Comparison of ENCODE assay signal across 22 cellular contexts in the genomic region with DNA sequence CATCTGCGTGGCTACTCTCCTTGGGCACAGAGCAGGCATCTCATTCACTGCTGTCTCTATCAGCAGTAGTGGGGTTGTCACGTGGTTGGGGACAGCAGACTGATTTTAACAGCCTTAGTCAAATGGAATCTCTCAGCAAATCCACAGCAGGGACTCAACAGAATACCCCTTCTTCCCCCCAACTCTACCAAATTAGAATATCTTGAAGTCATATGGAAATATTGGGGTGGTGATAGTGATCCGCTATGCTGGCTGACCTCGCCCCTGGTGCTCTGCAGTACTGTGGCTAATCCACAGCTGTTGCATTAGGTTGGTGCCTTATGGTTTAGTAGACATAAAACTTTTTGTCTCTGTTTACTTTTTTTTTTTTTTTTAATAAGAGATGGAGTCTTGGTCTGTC. TPM values are rescaled to one million over a fixed set of nuclear protein-coding genes. Genes with fewer than 3 reads are reported as not detected.
A peak's percentile ranks its signal among the peaks of the same experiment; 100 is the strongest.
DNase-seq lines count a peak whose midpoint lies in the region; ATAC-seq, FAIRE-seq and TF ChIP-seq lines count a peak whose summit lies in the region.
"Had no signal": no experiment of that assay in that cellular context is flagged by ENCODE, and none has a peak within 500 bp of the region (broad histone marks: within the 10 kb centered on the region; RNA-seq: fewer than 3 reads in every experiment).

No MANE protein-coding gene starts in this region.

- no peak for TF ChIP-seq CTCF in GM12878 (IDR thresholded peaks at IDR 0.05 in 2 of 3, conservative IDR thresholded peaks at IDR 0.05 in 1 of 3; ENCODE audit: control insufficient read depth in 2 of 3, extremely low read depth in 1 of 3, insufficient read depth in 1 of 3, low read depth in 3 of 3, low read length in 3 of 3)

- WGBS in GM12878 (ENCODE audit: insufficient coverage, insufficient replicate concordance, low lambda C conversion rate, missing lambda C conversion rate), result 59% methylated on average over 4 of the region's 4 CpGs

- SMC1A ChIA-PET in GM12878 (lab: Charles Lee; ENCODE audit: uncharacterized antibody, unreplicated experiment), result interaction anchor here (0.6 to 4.0 kb wide), 5 partner anchors 10 to 49 kb away, joined by 3 to 19 read pairs (median 6); no protein-coding TSS in a partner anchor

- CTCF ChIA-PET in GM12878 (lab: Yijun Ruan, JAX), result interaction anchor here (0.7 to 5.9 kb wide), 2 partner anchors 8 to 43 kb away, joined by 3 to 47 read pairs; no protein-coding TSS in a partner anchor

- H3K79me2 ChIP-seq in GM12878 (ENCODE audit: control insufficient read depth, insufficient read depth, low read length), result no peaks in the 10 kb centered on the region

- peak overlapping the region; percentile 53 for H3K27ac Mint-ChIP-seq in stimulated activated memory B cell treated with anti-CD40 and anti-IgM and Interleukin-4, amounts not matched to agents 10 μg/mL and 1 μg/mL and 100 μg/mL, for 72 hours
- H3K27ac Mint-ChIP-seq: CD14-positive monocyte; CD4-positive, alpha-beta T cell; GM23338; H9 had no signal

- no peak overlapping the region for H3K4me2 ChIP-seq in GM12878 (ENCODE audit: control insufficient read depth, insufficient read depth)
- H3K4me2 ChIP-seq: GM23338 had no signal

- H2AFZ ChIP-seq in GM12878 (ENCODE audit: control insufficient read depth, low read depth, low read length), result no peak overlapping the region
- H2AFZ ChIP-seq: GM23338 had no signal

- peaks cover 17% of the 10 kb centered on the region for H3K4me1 Mint-ChIP-seq in stimulated activated memory B cell treated with anti-CD40 and anti-IgM and Interleukin-4, amounts not matched to agents 10 μg/mL and 1 μg/mL and 100 μg/mL, for 72 hours
- H3K4me1 Mint-ChIP-seq: CD14-positive monocyte, GM23338 had no signal

- H3K9me3 ChIP-seq in GM12878 (replicated peaks; ENCODE audit: control insufficient read depth, insufficient read depth, low read length), result no peaks in the 10 kb centered on the region
- H3K9me3 ChIP-seq: BE2C had no signal

- no peaks in the 10 kb centered on the region for H3K4me1 ChIP-seq in GM12878 (ENCODE audit: control insufficient read depth, insufficient read depth, low read length)
- H3K4me1 ChIP-seq: BE2C had no signal

- no peak overlapping the region for H3K27ac ChIP-seq in GM12878 (ENCODE audit: control insufficient read depth, insufficient read depth)
- H3K27ac ChIP-seq: 22Rv1; BLaER1 treated with 17β-estradiol and CSF1 and Interleukin-3, amounts not matched to agents 10 nM and 100 nM had no signal

- no peaks in the 10 kb centered on the region for H3K27me3 Mint-ChIP-seq in stimulated activated memory B cell treated with anti-CD40 and anti-IgM and Interleukin-4, amounts not matched to agents 10 μg/mL and 1 μg/mL and 100 μg/mL, for 72 hours
- H3K27me3 Mint-ChIP-seq: CD4-positive, alpha-beta T cell had no signal

- BruUV-seq in GM12878 (replicated peaks; lab: Mats Ljungman, UMichigan), result no TSS peak

- no peak overlapping the region for H3K4me3 ChIP-seq in GM12878
- H3K4me3 ChIP-seq: BLaER1 treated with 17β-estradiol and CSF1 and Interleukin-3, amounts not matched to agents 10 nM and 100 nM; GM23338 had no signal

- no peak for TF ChIP-seq POLR2A in GM12878 (IDR thresholded peaks at IDR 0.05; ENCODE audit: low read depth, low read length)

- no peaks in the 10 kb centered on the region for H4K20me1 ChIP-seq in GM12878 (ENCODE audit: control insufficient read depth, insufficient read depth)
- H4K20me1 ChIP-seq: BLaER1 treated with 17β-estradiol and CSF1 and Interleukin-3, amounts not matched to agents 10 nM and 100 nM had no signal

- TF ChIP-seq RAD21 in GM12878 (IDR thresholded peaks at IDR 0.05; ENCODE audit: insufficient read depth, low read depth, low read length), result no peak

- intact Hi-C loops in left ventricle myocardium superior (cut with micrococcal nuclease), result no loop called here
- intact Hi-C loops in cardiac septum (cut with DNase I), result no loop called here
- intact Hi-C loops in GM12878 (cut with micrococcal nuclease; ENCODE audit: unreplicated experiment), result no loop called here

- H3K9me3 Mint-ChIP-seq in stimulated activated memory B cell treated with anti-CD40 and anti-IgM and Interleukin-4, amounts not matched to agents 10 μg/mL and 1 μg/mL and 100 μg/mL, for 72 hours, result no peaks in the 10 kb centered on the region
- H3K9me3 Mint-ChIP-seq: CD4-positive, alpha-beta T cell; GM23338; H9 had no signal

- RAD21 ChIA-PET in GM12878 (lab: Charles Lee; ENCODE audit: unreplicated experiment), result interaction anchor here (0.7 to 1.0 kb wide), 3 partner anchors 8 to 47 kb away, joined by 3 read pairs; no protein-coding TSS in a partner anchor

- ATAC-seq in left ventricle myocardium superior (peak; percentile 24), GM12878 (peak; percentile 40; the same call in 1 of the 3 replicates)
- peak; percentile 59 for ATAC-seq in stimulated activated memory B cell treated with anti-CD40 and anti-IgM and Interleukin-4, amounts not matched to agents 10 μg/mL and 1 μg/mL and 100 μg/mL, for 72 hours
- ATAC-seq: GM23338, HCT116 had no signal

- H3K9ac ChIP-seq in GM12878 (ENCODE audit: control insufficient read depth, insufficient read depth, low read length), result no peak overlapping the region
- H3K9ac ChIP-seq: BLaER1 treated with 17β-estradiol and CSF1 and Interleukin-3, amounts not matched to agents 10 nM and 100 nM had no signal

- POLR2A ChIA-PET in GM12878 (lab: Charles Lee), result interaction anchor here (2.3 to 3.0 kb wide), 2 partner anchors 11 to 20 kb away, joined by 8 to 12 read pairs; no protein-coding TSS in a partner anchor

- H3K27me3 ChIP-seq in GM12878 (replicated peaks in 1 of 2; ENCODE audit: control insufficient read depth in 2 of 2, insufficient read depth in 2 of 2, low read length in 1 of 2), result no peaks in the 10 kb centered on the region
- H3K27me3 ChIP-seq: BE2C; BLaER1 treated with 17β-estradiol and CSF1 and Interleukin-3, amounts not matched to agents 10 nM and 100 nM had no signal

- no peak for FAIRE-seq in GM12878 (lab: Jason Lieb, UNC)
- FAIRE-seq: A204.1, GM19239 had no signal

- in situ Hi-C loops in GM12878 (cut with MboI), result no loop called here

- DNase-seq in left ventricle myocardium superior, result no peak
- no peak for DNase-seq in cardiac septum (ENCODE audit: low spot score)
- no peak for DNase-seq in GM12878 (ENCODE audit: low read depth, low spot score)
- no peak for DNase-seq in effector CD4-positive, alpha-beta T cell
- DNase-seq in activated naive CD4-positive, alpha-beta T cell treated with anti-CD3 and anti-CD28 coated beads, Interleukin-2, amount 50 U/mL, for 16 hours, result no peak
- no peak for DNase-seq in kidney glomerular epithelial cell (lab: John Stamatoyannopoulos, UW)
- DNase-seq: BE2C; Calu3; CD4-positive, alpha-beta T cell; COR-L47; DMS53; DMS79 treated with DMSO at 0.1 percent for 48 hours; GF-D8; H9 had no signal

- peaks cover 26% of the 10 kb centered on the region for H3K36me3 Mint-ChIP-seq in stimulated activated memory B cell treated with anti-CD40 and anti-IgM and Interleukin-4, amounts not matched to agents 10 μg/mL and 1 μg/mL and 100 μg/mL, for 72 hours
- H3K36me3 Mint-ChIP-seq: CD14-positive monocyte had no signal

- no peak for TF ChIP-seq EP300 in GM12878 (IDR thresholded peaks at IDR 0.05; ENCODE audit: borderline replicate concordance in 1 of 2, control insufficient read depth in 1 of 2, low read depth in 2 of 2, low read length in 2 of 2)

- H3K4me3 Mint-ChIP-seq in stimulated activated memory B cell treated with anti-CD40 and anti-IgM and Interleukin-4, amounts not matched to agents 10 μg/mL and 1 μg/mL and 100 μg/mL, for 72 hours, result no peak overlapping the region
- H3K4me3 Mint-ChIP-seq: CD14-positive monocyte; CD4-positive, alpha-beta T cell; GM23338; H9 had no signal

- no peaks in the 10 kb centered on the region for H3K36me3 ChIP-seq in GM12878 (ENCODE audit: control insufficient read depth in 2 of 2, insufficient read depth in 2 of 2, low read length in 1 of 2)
- H3K36me3 ChIP-seq: BE2C had no signal

TF ChIP-seq in GM12878, 131 proteins besides CTCF, POLR2A, EP300 and RAD21:
- peak; percentile 78 for TF ChIP-seq RAD51 (IDR thresholded peaks at IDR 0.05)
- TF ChIP-seq NFYA (IDR thresholded peaks at IDR 0.05; ENCODE audit: borderline replicate concordance, low read depth, low read length), result no peak
- no peak for TF ChIP-seq ZNF384 (IDR thresholded peaks at IDR 0.05; ENCODE audit: borderline replicate concordance, low read depth, low read length)
- TF ChIP-seq YBX1 (IDR thresholded peaks at IDR 0.05), result no peak
- no peak for TF ChIP-seq HCFC1 (IDR thresholded peaks at IDR 0.05; ENCODE audit: low read length)

RNA-seq across cellular contexts. Expression of gene HHAT, which starts 23.9 kb away (rescaled TPM):
- total RNA-seq in left ventricle myocardium superior (1.9 TPM), cardiac septum (2.4 TPM), GM12878 (2014; rRNA removed) (3.0 and 4.0 TPM in 2 replicates), GM12878 (2014; rRNA removed; fragmentation: Illumina TruSeq; extraction: Trizol) (2.5 and 2.6 TPM in 2 replicates), GM12878 (2021) (2.4 and 2.6 TPM in 2 replicates)
- total RNA-seq in GM12878 (2013; cell fraction: nucleolus; rRNA removed), result 165 and 172 TPM in 2 replicates
- 1.5 TPM for polyA plus RNA-seq in GM12878 (2011; ENCODE audit: low read depth)
- polyA plus RNA-seq in GM12878 (2011; rRNA removed) (37.6 and 43.1 TPM in 2 replicates), GM12878 (2014; fragmentation: Illumina TruSeq; extraction: Trizol) (2.2 and 3.2 TPM in 2 replicates), GM12878 (2014; fragmentation: Nextera tagmentation; extraction: Ambion mirVana) (1 to 10 TPM; 1.2 to 1.5 TPM), GM12878 (2014; rRNA removed) (2.1 and 2.6 TPM in 2 replicates), GM12878 (2016; fragmentation: Nextera tagmentation; extraction: Ambion mirVana) (1 to 10 TPM; 3.0 to 3.9 TPM)
- polyA plus RNA-seq in GM12878 (2011; cell fraction: cytosol; rRNA removed), result 74.3 and 78.1 TPM in 2 replicates
- polyA plus RNA-seq in GM12878 (2011; cell fraction: nucleus; rRNA removed), result 78.1 and 83.1 TPM in 2 replicates
- polyA plus RNA-seq in GM12878 (2012), result 1.7 and 2.7 TPM in 2 replicates
- 139 and 172 TPM in 2 replicates for polyA minus RNA-seq in GM12878 (2011; rRNA and poly(A)+ RNA removed)
- polyA minus RNA-seq in GM12878 (2011; cell fraction: cytosol; rRNA and poly(A)+ RNA removed), result 20.3 and 21.6 TPM in 2 replicates
- 255 and 349 TPM in 2 replicates for polyA minus RNA-seq in GM12878 (2011; cell fraction: nucleus; rRNA and poly(A)+ RNA removed)
